24 cellular contexts compared by ENCODE assay signal in genomic region chr6:160070427-160070826, GRCh38. TPM values are rescaled to one million over a fixed set of nuclear protein-coding genes. Genes with fewer than 3 reads are reported as not detected.
DNase-seq lines count a peak whose midpoint lies in the region; ATAC-seq and TF ChIP-seq lines count a peak whose summit lies in the region.
"Had no signal": no experiment of that assay in that cellular context is flagged by ENCODE, and none has a peak within 500 bp of the region (broad histone marks: within the 10 kb centered on the region; RNA-seq: fewer than 3 reads in every experiment).

No MANE protein-coding gene starts in this region.

- no peaks in the 10 kb centered on the region for H3K79me2 ChIP-seq in KMS-11 (ENCODE audit: insufficient read depth, low read depth)

- H3K4me1 Mint-ChIP-seq in activated T-cell treated with anti-CD3 and anti-CD28 coated beads, Interleukin-2, amount 50 U/mL, for 72 hours (ENCODE audit: low read depth): peaks cover 13% of the 10 kb centered on the region
- H3K4me1 Mint-ChIP-seq in activated T-cell treated with anti-CD3 and anti-CD28 coated beads, Interleukin-2, amount 50 U/mL, for 4 hours (ENCODE audit: low read depth): peaks cover 35% of the 10 kb centered on the region
- peaks cover 55% of the 10 kb centered on the region for H3K4me1 Mint-ChIP-seq in stimulated activated effector memory CD8-positive, alpha-beta T cell treated with anti-CD3 and anti-CD28 coated beads, Interleukin-12 subunit alpha, Interleukin-12 subunit beta, amount 100 ng/mL, for 72 hours
- H3K4me1 Mint-ChIP-seq: neural crest cell had no signal

- H3K4me3 Mint-ChIP-seq in activated T-cell treated with anti-CD3 and anti-CD28 coated beads, Interleukin-2, amount 50 U/mL, for 72 hours: no peak overlapping the region
- no peak overlapping the region for H3K4me3 Mint-ChIP-seq in activated T-cell treated with anti-CD3 and anti-CD28 coated beads, Interleukin-2, amount 50 U/mL, for 4 hours
- H3K4me3 Mint-ChIP-seq in stimulated activated effector memory CD8-positive, alpha-beta T cell treated with anti-CD3 and anti-CD28 coated beads, Interleukin-12 subunit alpha, Interleukin-12 subunit beta, amount 100 ng/mL, for 72 hours: no peak overlapping the region
- H3K4me3 Mint-ChIP-seq: neural crest cell had no signal

- no peak overlapping the region for H3K4me3 ChIP-seq in KMS-11 (IDR thresholded peaks at IDR 0.05; ENCODE audit: insufficient read depth, low read depth, low read length)
- H3K4me3 ChIP-seq: BLaER1, mucosa of descending colon, prostate gland, SK-N-MC had no signal

- no peaks in the 10 kb centered on the region for H3K27me3 Mint-ChIP-seq in activated T-cell treated with anti-CD3 and anti-CD28 coated beads, Interleukin-2, amount 50 U/mL, for 72 hours (ENCODE audit: low read depth)
- H3K27me3 Mint-ChIP-seq in activated T-cell treated with anti-CD3 and anti-CD28 coated beads, Interleukin-2, amount 50 U/mL, for 4 hours (ENCODE audit: low read depth): no peaks in the 10 kb centered on the region

- H3K9ac ChIP-seq in KMS-11: no peak overlapping the region
- H3K9ac ChIP-seq: BLaER1 had no signal

- DNase-seq in activated T-cell treated with anti-CD3 and anti-CD28 coated beads, Interleukin-2, amount 50 U/mL, for 72 hours: no peak
- no peak for DNase-seq in activated T-cell treated with anti-CD3 and anti-CD28 coated beads, Interleukin-2, amount 50 U/mL, for 4 hours
- DNase-seq in stimulated activated effector memory CD8-positive, alpha-beta T cell treated with anti-CD3 and anti-CD28 coated beads, Interleukin-12 subunit alpha, Interleukin-12 subunit beta, amount 100 ng/mL, for 72 hours (ENCODE audit: low spot score in 2 of 2): no peak
- no peak for DNase-seq in HuH-7 (ENCODE audit: low spot score)
- no peak for DNase-seq in DMS153 (lab: John Stamatoyannopoulos, UW)
- DNase-seq: Caco-2; erythroblast; foreskin fibroblast; hypothalamus; KG1; mucosa of descending colon; MV-4-11; NCI-H2171; NCI-H524 treated with DMSO at 0.1 percent for 48 hours; stimulated activated CD8-positive, alpha-beta memory T cell treated with anti-CD3 and anti-CD28 coated beads, Interleukin-4, amount 100 ng/mL, for 48 hours; T1000 had no signal

- H3K27me3 ChIP-seq in KMS-11 (ENCODE audit: insufficient read depth, low read depth): no peaks in the 10 kb centered on the region
- H3K27me3 ChIP-seq: BLaER1 had no signal

- peaks cover 48% of the 10 kb centered on the region for H3K4me1 ChIP-seq in KMS-11 (ENCODE audit: low read depth, poor library complexity, severe bottlenecking)
- H3K4me1 ChIP-seq: Caco-2, prostate gland had no signal

- H3K27ac Mint-ChIP-seq in activated T-cell treated with anti-CD3 and anti-CD28 coated beads, Interleukin-2, amount 50 U/mL, for 72 hours: peak overlapping the region; percentile 24
- H3K27ac Mint-ChIP-seq in stimulated activated effector memory CD8-positive, alpha-beta T cell treated with anti-CD3 and anti-CD28 coated beads, Interleukin-12 subunit alpha, Interleukin-12 subunit beta, amount 100 ng/mL, for 72 hours: peak overlapping the region; percentile 83

- H4K20me1 ChIP-seq in KMS-11 (ENCODE audit: insufficient read depth): no peaks in the 10 kb centered on the region

- H3K27ac ChIP-seq in KMS-11: no peak overlapping the region
- H3K27ac ChIP-seq: BLaER1, prostate gland, SK-N-MC had no signal

- H3K36me3 Mint-ChIP-seq in activated T-cell treated with anti-CD3 and anti-CD28 coated beads, Interleukin-2, amount 50 U/mL, for 72 hours (ENCODE audit: insufficient read depth in 2 of 2): peaks cover 23 to 46% of the 10 kb centered on the region in 2 donors
- peaks cover 73% of the 10 kb centered on the region for H3K36me3 Mint-ChIP-seq in activated T-cell treated with anti-CD3 and anti-CD28 coated beads, Interleukin-2, amount 50 U/mL, for 4 hours (ENCODE audit: insufficient read depth)
- peaks cover 100% of the 10 kb centered on the region for H3K36me3 Mint-ChIP-seq in stimulated activated effector memory CD8-positive, alpha-beta T cell treated with anti-CD3 and anti-CD28 coated beads, Interleukin-12 subunit alpha, Interleukin-12 subunit beta, amount 100 ng/mL, for 72 hours

- no peak overlapping the region for H2AFZ ChIP-seq in KMS-11 (ENCODE audit: low read depth)

- peak overlapping the region; percentile 76; the same call in 1 of the 2 replicates for H3K4me2 ChIP-seq in KMS-11
- H3K4me2 ChIP-seq: BLaER1 had no signal

- TF ChIP-seq CTCF in KMS-11 (conservative IDR thresholded peaks at IDR 0.05; ENCODE audit: low read depth, low read length): no peak

- no peak for ATAC-seq in activated T-cell treated with anti-CD3 and anti-CD28 coated beads, Interleukin-2, amount 50 U/mL, for 72 hours (replicated peaks in 1 of 2)
- ATAC-seq in activated T-cell treated with anti-CD3 and anti-CD28 coated beads, Interleukin-2, amount 50 U/mL, for 4 hours: no peak
- peak; percentile 45 for ATAC-seq in HG02938 (IDR thresholded peaks at IDR 0.05; ENCODE audit: unreplicated experiment)
- no peak for ATAC-seq in stimulated activated effector memory CD8-positive, alpha-beta T cell treated with anti-CD3 and anti-CD28 coated beads, Interleukin-12 subunit alpha, Interleukin-12 subunit beta, amount 100 ng/mL, for 72 hours
- no peak for ATAC-seq in GM21786 (IDR thresholded peaks at IDR 0.05; ENCODE audit: unreplicated experiment)
- ATAC-seq: HCT116, mucosa of descending colon had no signal

- peaks cover 4% of the 10 kb centered on the region; the same call in 1 of the 2 replicates for H3K36me3 ChIP-seq in KMS-11 (ENCODE audit: insufficient read depth)

- H3K9me3 Mint-ChIP-seq in activated T-cell treated with anti-CD3 and anti-CD28 coated beads, Interleukin-2, amount 50 U/mL, for 72 hours: no peaks in the 10 kb centered on the region
- no peaks in the 10 kb centered on the region for H3K9me3 Mint-ChIP-seq in activated T-cell treated with anti-CD3 and anti-CD28 coated beads, Interleukin-2, amount 50 U/mL, for 4 hours
- H3K9me3 Mint-ChIP-seq in stimulated activated effector memory CD8-positive, alpha-beta T cell treated with anti-CD3 and anti-CD28 coated beads, Interleukin-12 subunit alpha, Interleukin-12 subunit beta, amount 100 ng/mL, for 72 hours: no peaks in the 10 kb centered on the region
- H3K9me3 Mint-ChIP-seq: neural crest cell had no signal

RNA-seq across cellular contexts. Expression of gene SLC22A1, which starts 51.2 kb away (rescaled TPM):
- total RNA-seq in activated T-cell treated with anti-CD3 and anti-CD28 coated beads, Interleukin-2, amount 50 U/mL, for 72 hours: 1 to 10 TPM; 1.5 to 2.4 TPM
- 1 to 10 TPM; 1.7 to 7.0 (median 4.3) TPM for total RNA-seq in activated T-cell treated with anti-CD3 and anti-CD28 coated beads, Interleukin-2, amount 50 U/mL, for 4 hours
